1 cellular context compared by ENCODE assay signal in genomic region chr16:85917959-85918358, GRCh38.
A peak's percentile ranks its signal among the peaks of the same experiment; 100 is the strongest.
TF ChIP-seq lines count a peak whose summit lies in the region.

No MANE protein-coding gene starts in this region.

TF ChIP-seq in GM12878, 131 proteins besides CTCF, POLR2A, EP300 and RAD21 (continued from another document):
- TF ChIP-seq MLLT1 (IDR thresholded peaks at IDR 0.05): no peak
- TF ChIP-seq E4F1 (IDR thresholded peaks at IDR 0.05; ENCODE audit: borderline replicate concordance, partially characterized antibody): no peak
- TF ChIP-seq GABPA (IDR thresholded peaks at IDR 0.05; ENCODE audit: low read depth): no peak
- no peak for TF ChIP-seq ZBED1 (IDR thresholded peaks at IDR 0.05; ENCODE audit: borderline replicate concordance)
- peak; percentile 24; the same call in 1 of the 2 replicates for TF ChIP-seq MTA2 (IDR thresholded peaks at IDR 0.05; ENCODE audit: low read depth)
- no peak for TF ChIP-seq IRF4 (IDR thresholded peaks at IDR 0.05; ENCODE audit: low read depth, low read length)
- no peak for TF ChIP-seq MEF2A (IDR thresholded peaks at IDR 0.05; ENCODE audit: insufficient read depth, low read depth, low read length)
- TF ChIP-seq HCFC1 (IDR thresholded peaks at IDR 0.05; ENCODE audit: low read length): no peak
- no peak for TF ChIP-seq ZSCAN29 (IDR thresholded peaks at IDR 0.05)
- peak; percentile 32; the same call in 1 of the 2 replicates for TF ChIP-seq CREB1 (IDR thresholded peaks at IDR 0.05; ENCODE audit: low read depth)
- 0 out of 2 replicates have a peak, but pooled peaks have one; percentile 19 for TF ChIP-seq NBN (IDR thresholded peaks at IDR 0.05)
- no peak for TF ChIP-seq RAD51 (IDR thresholded peaks at IDR 0.05)
- no peak for TF ChIP-seq RELB (IDR thresholded peaks at IDR 0.05; ENCODE audit: low read depth)
- no peak for TF ChIP-seq EZH2 (IDR thresholded peaks at IDR 0.05; ENCODE audit: borderline replicate concordance, control insufficient read depth, low read depth, low read length)
- TF ChIP-seq ATF7 (IDR thresholded peaks at IDR 0.05; ENCODE audit: low read depth): peak; percentile 43; the same call in 1 of the 2 replicates
- no peak for TF ChIP-seq MEF2B (IDR thresholded peaks at IDR 0.05; ENCODE audit: partially characterized antibody, poor library complexity, severe bottlenecking)
TF ChIP-seq in GM12878: peak in this region for 12.
